In genomic region chr6:31544676-31545075, GRCh38 we compare ENCODE assay signal across 1 cellular context.
TF ChIP-seq lines count a peak whose summit lies in the region.

No MANE protein-coding gene starts in this region.

TF ChIP-seq in neural cell, 6 proteins besides CTCF, POLR2A, EP300 and RAD21 (continued from another document):
- no peak for TF ChIP-seq REST (IDR thresholded peaks at IDR 0.05; ENCODE audit: borderline replicate concordance)
- TF ChIP-seq SMC3 (conservative IDR thresholded peaks at IDR 0.05; ENCODE audit: poor library complexity), result no peak
- no peak for TF ChIP-seq MXI1 (conservative IDR thresholded peaks at IDR 0.05; ENCODE audit: poor library complexity, severe bottlenecking)
- no peak for TF ChIP-seq TAF1 (IDR thresholded peaks at IDR 0.05; ENCODE audit: low read depth)
- no peak for TF ChIP-seq EZH2 (IDR thresholded peaks at IDR 0.05; ENCODE audit: borderline replicate concordance, insufficient read depth, low read length, poor library complexity, severe bottlenecking)
